1 cellular context compared by ENCODE assay signal in genomic region chr14:24911324-24912095, GRCh38.
TF ChIP-seq lines count a peak whose summit lies in the region.

No MANE protein-coding gene starts in this region.

TF ChIP-seq in HepG2, 621 proteins besides CTCF, POLR2A, EP300 and RAD21 (continued from another document and continues in another):
- TF ChIP-seq KLF6 (CRISPR knock-in tag; IDR thresholded peaks at IDR 0.05) (no peak), SKIL (CRISPR knock-in tag; IDR thresholded peaks at IDR 0.05; ENCODE audit: borderline replicate concordance) (no peak), FOXK1 (CRISPR knock-in tag; IDR thresholded peaks at IDR 0.05; ENCODE audit: borderline replicate concordance, low read depth) (peak; percentile 40; the same call in 1 of the 2 replicates), ZNF607 (CRISPR knock-in tag; IDR thresholded peaks at IDR 0.05; ENCODE audit: borderline replicate concordance) (no peak), HOXA9 (CRISPR knock-in tag; IDR thresholded peaks at IDR 0.05; ENCODE audit: borderline replicate concordance) (no peak), ZNF24 (IDR thresholded peaks at IDR 0.05) (no peak), SIX1 (CRISPR knock-in tag; IDR thresholded peaks at IDR 0.05; ENCODE audit: borderline replicate concordance) (no peak), ZNF720 (CRISPR knock-in tag; IDR thresholded peaks at IDR 0.05) (no peak), GABPB1 (CRISPR knock-in tag; IDR thresholded peaks at IDR 0.05) (no peak), SYNCRIP (IDR thresholded peaks at IDR 0.05; ENCODE audit: insufficient read depth, low read depth, low read length) (no peak), KDM4B (CRISPR knock-in tag; IDR thresholded peaks at IDR 0.05) (0 out of 2 replicates have a peak, but pooled peaks have one; percentile 31), U2AF2 (IDR thresholded peaks at IDR 0.05; ENCODE audit: low read depth, low read length) (peak; percentile 75; the same call in 1 of the 2 replicates), DNMT3B (CRISPR knock-in tag; conservative IDR thresholded peaks at IDR 0.05) (no peak), ZBTB33 (CRISPR knock-in tag; IDR thresholded peaks at IDR 0.05) (no peak), ZBTB1 (CRISPR knock-in tag; IDR thresholded peaks at IDR 0.05; ENCODE audit: borderline replicate concordance) (no peak), ELF1 (CRISPR knock-in tag; IDR thresholded peaks at IDR 0.05) (no peak), ZNF275 (CRISPR knock-in tag; IDR thresholded peaks at IDR 0.05; ENCODE audit: borderline replicate concordance) (no peak), STAT6 (CRISPR knock-in tag; IDR thresholded peaks at IDR 0.05; ENCODE audit: borderline replicate concordance) (no peak), SMAD1 (CRISPR knock-in tag; IDR thresholded peaks at IDR 0.05; ENCODE audit: borderline replicate concordance, low read depth) (no peak), MAX (IDR thresholded peaks at IDR 0.05) (0 out of 2 replicates have a peak, but pooled peaks have one; percentile 18), PRMT3 (CRISPR knock-in tag; IDR thresholded peaks at IDR 0.05; ENCODE audit: borderline replicate concordance, low read depth) (no peak), ZNF574 (CRISPR knock-in tag; IDR thresholded peaks at IDR 0.05) (no peak), STAG1 (CRISPR knock-in tag; IDR thresholded peaks at IDR 0.05) (no peak), AGO1 (IDR thresholded peaks at IDR 0.05; ENCODE audit: low read depth, low read length, poor library complexity, severe bottlenecking) (no peak), GLI4 (CRISPR knock-in tag; IDR thresholded peaks at IDR 0.05; ENCODE audit: borderline replicate concordance) (no peak), TEAD3 (CRISPR knock-in tag; optimal IDR thresholded peaks at IDR 0.05; ENCODE audit: borderline replicate concordance) (no peak), SIX4 (CRISPR knock-in tag; IDR thresholded peaks at IDR 0.05) (no peak), ZNF552 (CRISPR knock-in tag; IDR thresholded peaks at IDR 0.05; ENCODE audit: borderline replicate concordance) (no peak), HDAC1 (CRISPR knock-in tag; IDR thresholded peaks at IDR 0.05) (no peak), ZSCAN9 (CRISPR knock-in tag; IDR thresholded peaks at IDR 0.05; ENCODE audit: borderline replicate concordance) (no peak), ZNF556 (CRISPR knock-in tag; IDR thresholded peaks at IDR 0.05; ENCODE audit: borderline replicate concordance) (no peak), SMARCC2 (IDR thresholded peaks at IDR 0.05) (no peak), HMG20A (CRISPR knock-in tag; IDR thresholded peaks at IDR 0.05; ENCODE audit: borderline replicate concordance) (peak; percentile 13; the same call in 1 of the 2 replicates), SP5 (CRISPR knock-in tag; IDR thresholded peaks at IDR 0.05; ENCODE audit: borderline replicate concordance, low read depth) (no peak), ZNF121 (CRISPR knock-in tag; IDR thresholded peaks at IDR 0.05) (no peak), MXI1 (IDR thresholded peaks at IDR 0.05; ENCODE audit: borderline replicate concordance, low read depth, low read length) (no peak), BORCS8-MEF2B (CRISPR knock-in tag; IDR thresholded peaks at IDR 0.05) (no peak), YEATS2 (CRISPR knock-in tag; IDR thresholded peaks at IDR 0.05; ENCODE audit: borderline replicate concordance) (no peak), CENPX (CRISPR knock-in tag; IDR thresholded peaks at IDR 0.05) (no peak), RERE (CRISPR knock-in tag; IDR thresholded peaks at IDR 0.05; ENCODE audit: low read depth) (no peak), SP4 (CRISPR knock-in tag; IDR thresholded peaks at IDR 0.05) (peak; percentile 28; the same call in 1 of the 2 replicates), ONECUT2 (CRISPR knock-in tag; IDR thresholded peaks at IDR 0.05) (no peak), ATF5 (CRISPR knock-in tag; IDR thresholded peaks at IDR 0.05; ENCODE audit: low read depth) (no peak), CENPBD1 (CRISPR knock-in tag; IDR thresholded peaks at IDR 0.05; ENCODE audit: borderline replicate concordance, low read depth) (no peak), SOX5 (CRISPR knock-in tag; IDR thresholded peaks at IDR 0.05; ENCODE audit: borderline replicate concordance) (0 out of 2 replicates have a peak, but pooled peaks have one; percentile 15), HOXA5 (CRISPR knock-in tag; IDR thresholded peaks at IDR 0.05) (no peak), MAZ (IDR thresholded peaks at IDR 0.05; ENCODE audit: borderline replicate concordance, low read depth, low read length) (no peak), MAZ (CRISPR knock-in tag; IDR thresholded peaks at IDR 0.05; ENCODE audit: low read depth) (no peak)
